In the genomic region with DNA sequence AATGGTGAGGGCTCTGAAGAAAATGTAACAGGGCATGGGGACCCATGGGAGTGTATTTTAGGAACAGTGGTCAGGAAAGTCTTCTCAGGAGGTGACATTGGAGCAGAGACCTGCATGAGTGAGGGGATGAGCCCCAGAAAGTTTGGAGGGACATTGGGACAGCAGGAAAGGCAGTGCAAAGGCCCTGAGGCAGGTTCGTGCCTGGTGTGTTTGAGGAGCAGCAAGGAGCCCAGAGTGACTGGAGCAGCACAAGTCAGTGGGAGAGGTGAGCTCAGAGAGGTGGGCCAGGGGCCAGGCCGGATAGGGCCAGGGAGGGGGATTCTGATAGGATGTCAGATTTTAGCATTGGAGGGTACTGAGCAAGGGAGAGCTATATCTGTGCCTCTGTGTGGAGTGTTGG, we compare ENCODE assay signal across 9 cellular contexts.
DNase-seq lines count a peak whose midpoint lies in the region; ATAC-seq, FAIRE-seq and TF ChIP-seq lines count a peak whose summit lies in the region.
"Had no signal": no experiment of that assay in that cellular context is flagged by ENCODE, and none has a peak within 500 bp of the region (broad histone marks: within the 10 kb centered on the region; RNA-seq: fewer than 3 reads in every experiment).

No MANE protein-coding gene starts in this region.

- H3K4me1 ChIP-seq in Peyer's patch (peaks cover 0 to 19% (median 0%) of the 10 kb centered on the region in 4 donors), esophagus muscularis mucosa (peaks cover 15 to 39% (median 29%) of the 10 kb centered on the region in 4 donors), pancreas (peaks cover 0 to 23% (median 20%) of the 10 kb centered on the region in 3 donors)

- H3K36me3 ChIP-seq in Peyer's patch (no peaks in the 10 kb centered on the region), esophagus muscularis mucosa (peaks cover 0 to 12% (median 0%) of the 10 kb centered on the region in 4 donors), pancreas (peaks cover 0 to 4% (median 0%) of the 10 kb centered on the region in 3 donors)

- no peaks in the 10 kb centered on the region for H3K27me3 ChIP-seq in Peyer's patch
- no peaks in the 10 kb centered on the region for H3K27me3 ChIP-seq in esophagus muscularis mucosa
- H3K27me3 ChIP-seq in pancreas = no peaks in the 10 kb centered on the region

- POLR2A ChIA-PET in HEK293T (lab: Yijun Ruan, JAX) = no interaction called here

- H3K27ac ChIP-seq in 22Rv1 (peak overlapping the region; percentile 40), Peyer's patch (peak overlapping the region in 3 of 4 donors; percentile 63 to 75 (median 67)), esophagus muscularis mucosa (replicated peaks in 1 of 4) (peak overlapping the region in 3 of 4 donors; percentile 61 to 74 (median 67)), pancreas (peak overlapping the region; percentile 73 to 93 (median 82))

- TF ChIP-seq EP300 in esophagus muscularis mucosa (IDR thresholded peaks at IDR 0.05) = no peak

- WGBS in esophagus muscularis mucosa = 72% methylated on average over 2 of the region's 2 CpGs
- 69 to 71% methylated on average over 2 of the region's 2 CpGs for WGBS in pancreas, 2 donors

- no peak for FAIRE-seq in pancreas (lab: Jason Lieb, UNC)

- no peak for DNase-seq in Peyer's patch
- no peak for DNase-seq in esophagus muscularis mucosa (ENCODE audit: extremely low spot score)
- no peak for DNase-seq in pancreas
- DNase-seq in HEK293T (ENCODE audit: extremely low spot score) = no peak
- DNase-seq: activated T-cell treated with anti-CD3 and anti-CD28 coated beads, Interleukin-2, amount 50 U/mL, for 24 hours had no signal

- TF ChIP-seq POLR2A in Peyer's patch (IDR thresholded peaks at IDR 0.05) = peak in 1 of 2 donors; percentile 9
- TF ChIP-seq POLR2A in esophagus muscularis mucosa (IDR thresholded peaks at IDR 0.05; ENCODE audit: low read depth) = no peak
- no peak for TF ChIP-seq POLR2A in GM18505 (IDR thresholded peaks at IDR 0.05; ENCODE audit: borderline replicate concordance, extremely low read depth, insufficient read depth, insufficient read length)

- H3K4me3 ChIP-seq in Peyer's patch (no peak overlapping the region), esophagus muscularis mucosa (no peak overlapping the region), pancreas (no peak overlapping the region)

- peak in 2 of 4 donors; percentile 3 for ATAC-seq in pancreas
- ATAC-seq in GM19467 (IDR thresholded peaks at IDR 0.05; ENCODE audit: unreplicated experiment) = no peak
- ATAC-seq in GM19035 (IDR thresholded peaks at IDR 0.05; ENCODE audit: unreplicated experiment) = no peak
- ATAC-seq in GM18505 (IDR thresholded peaks at IDR 0.05; ENCODE audit: unreplicated experiment) = no peak

- CTCF ChIA-PET in HEK293T (lab: Yijun Ruan, JAX) = interaction anchor here (0.5 kb wide), 1 partner anchor 299 kb away, joined by 4 read pairs; no protein-coding TSS in a partner anchor

- no peak for TF ChIP-seq CTCF in 22Rv1 (IDR thresholded peaks at IDR 0.05)
- no peak for TF ChIP-seq CTCF in Peyer's patch (IDR thresholded peaks at IDR 0.05)
- no peak for TF ChIP-seq CTCF in esophagus muscularis mucosa (IDR thresholded peaks at IDR 0.05)
- no peak for TF ChIP-seq CTCF in pancreas (IDR thresholded peaks at IDR 0.05)

- no peaks in the 10 kb centered on the region for H3K9me3 ChIP-seq in Peyer's patch
- no peaks in the 10 kb centered on the region for H3K9me3 ChIP-seq in esophagus muscularis mucosa
- no peaks in the 10 kb centered on the region for H3K9me3 ChIP-seq in pancreas

- intact Hi-C loops in esophagus muscularis mucosa (cut with DNase I) (no loop called here), pancreas (cut with DNase I) (no loop called here)

TF ChIP-seq in HEK293T, 16 proteins besides CTCF, POLR2A, EP300 and RAD21:
- TF ChIP-seq FOXA1 (IDR thresholded peaks at IDR 0.05) (no peak), TARDBP (IDR thresholded peaks at IDR 0.05) (no peak), FOXK2 (IDR thresholded peaks at IDR 0.05) (no peak), SUZ12 (IDR thresholded peaks at IDR 0.05) (no peak), ARNT (IDR thresholded peaks at IDR 0.05) (no peak), CTBP1 (IDR thresholded peaks at IDR 0.05; ENCODE audit: borderline replicate concordance) (no peak), NFRKB (IDR thresholded peaks at IDR 0.05) (no peak), FOXM1 (IDR thresholded peaks at IDR 0.05; ENCODE audit: borderline replicate concordance) (no peak), LEF1 (IDR thresholded peaks at IDR 0.05; ENCODE audit: borderline replicate concordance) (no peak), SP1 (IDR thresholded peaks at IDR 0.05) (no peak), PKNOX1 (IDR thresholded peaks at IDR 0.05) (no peak)
